ENCODE assay signal across 9 cellular contexts in genomic region chr11:78039919-78040671, GRCh38. TPM values are rescaled to one million over a fixed set of nuclear protein-coding genes. Genes with fewer than 3 reads are reported as not detected.
DNase-seq lines count a peak whose midpoint lies in the region; ATAC-seq lines count a peak whose summit lies in the region.
"Had no signal": no experiment of that assay in that cellular context is flagged by ENCODE, and none has a peak within 500 bp of the region (broad histone marks: within the 10 kb centered on the region; RNA-seq: fewer than 3 reads in every experiment).

No MANE protein-coding gene starts in this region.

- peak overlapping the region; percentile 42 to 76 (median 62); a peak in 17 of 22 replicates for H3K9ac ChIP-seq in BLaER1 treated with 17β-estradiol and CSF1 and Interleukin-3, amounts not matched to agents 10 nM and 100 nM

- H3K36me3 Mint-ChIP-seq in dendritic cell treated with granulocyte-macrophage colony-stimulating factor and Interleukin-4, amounts not matched to agents 40 ng/mL and 50 ng/mL, for 4 days (ENCODE audit: low read depth): no peaks in the 10 kb centered on the region

- intact Hi-C loops in dendritic cell treated with granulocyte-macrophage colony-stimulating factor and Interleukin-4, amounts not matched to agents 40 ng/mL and 50 ng/mL, for 4 days (cut with micrococcal nuclease): no loop called here

- peak overlapping the region; percentile 87 for H3K27ac Mint-ChIP-seq in dendritic cell treated with granulocyte-macrophage colony-stimulating factor and Interleukin-4, amounts not matched to agents 40 ng/mL and 50 ng/mL, for 4 days

- peak overlapping the region; percentile 59 to 80 (median 73) for H3K4me2 ChIP-seq in BLaER1 treated with 17β-estradiol and CSF1 and Interleukin-3, amounts not matched to agents 10 nM and 100 nM

- peak overlapping the region; percentile 52 to 89 (median 78); a peak in 21 of 22 replicates for H3K27ac ChIP-seq in BLaER1 treated with 17β-estradiol and CSF1 and Interleukin-3, amounts not matched to agents 10 nM and 100 nM
- H3K27ac ChIP-seq in mesodermal cell (ENCODE audit: low read depth, low read length, severe bottlenecking): peak overlapping the region; percentile 90

- H3K27me3 Mint-ChIP-seq in dendritic cell treated with granulocyte-macrophage colony-stimulating factor and Interleukin-4, amounts not matched to agents 40 ng/mL and 50 ng/mL, for 4 days: peaks cover 4% of the 10 kb centered on the region

- ATAC-seq in GM18517 (IDR thresholded peaks at IDR 0.05; ENCODE audit: unreplicated experiment) (peak; percentile 48), GM21526 (IDR thresholded peaks at IDR 0.05; ENCODE audit: low FRiP score, unreplicated experiment) (no peak)

- 77 to 79% methylated on average over 6 to 7 of the region's 7 CpGs for WGBS in mesodermal cell (ENCODE audit: insufficient coverage in 2 of 2), 2 experiments

- peaks cover 0 to 5% (median 0%) of the 10 kb centered on the region in 11 experiments; a peak in 1 of 22 replicates for H3K9me3 ChIP-seq in BLaER1 treated with 17β-estradiol and CSF1 and Interleukin-3, amounts not matched to agents 10 nM and 100 nM (replicated peaks in 1 of 11)
- no peaks in the 10 kb centered on the region for H3K9me3 ChIP-seq in mesodermal cell (ENCODE audit: control insufficient read depth, low read length)

- in situ Hi-C loops in SK-MEL-5 (cut with HindIII; ENCODE audit: low pct_unique_long_range_greater_than_20kb, low sequenced_read_pairs): no loop called here

- H3K4me1 Mint-ChIP-seq in dendritic cell treated with granulocyte-macrophage colony-stimulating factor and Interleukin-4, amounts not matched to agents 40 ng/mL and 50 ng/mL, for 4 days (ENCODE audit: low read depth): peaks cover 18% of the 10 kb centered on the region

- H3K9me3 Mint-ChIP-seq in dendritic cell treated with granulocyte-macrophage colony-stimulating factor and Interleukin-4, amounts not matched to agents 40 ng/mL and 50 ng/mL, for 4 days: no peaks in the 10 kb centered on the region

- peak; percentile 85 for DNase-seq in HT-29 (ENCODE audit: low spot score)
- peak; percentile 86 for DNase-seq in SK-MEL-5 (ENCODE audit: low read depth, low spot score)
- peak; percentile 52 for DNase-seq in superior temporal gyrus (ENCODE audit: extremely low spot score)

- H4K20me1 ChIP-seq in BLaER1 treated with 17β-estradiol and CSF1 and Interleukin-3, amounts not matched to agents 10 nM and 100 nM: no peaks in the 10 kb centered on the region

- H3K4me3 Mint-ChIP-seq in dendritic cell treated with granulocyte-macrophage colony-stimulating factor and Interleukin-4, amounts not matched to agents 40 ng/mL and 50 ng/mL, for 4 days: peak overlapping the region; percentile 60

- no peaks in the 10 kb centered on the region for H3K36me3 ChIP-seq in BLaER1 treated with 17β-estradiol and CSF1 and Interleukin-3, amounts not matched to agents 10 nM and 100 nM
- H3K36me3 ChIP-seq in mesodermal cell (ENCODE audit: control insufficient read depth, insufficient read depth, low read length): no peaks in the 10 kb centered on the region

- H3K27me3 ChIP-seq in BLaER1 treated with 17β-estradiol and CSF1 and Interleukin-3, amounts not matched to agents 10 nM and 100 nM: no peaks in the 10 kb centered on the region

- H3K4me3 ChIP-seq in BLaER1 treated with 17β-estradiol and CSF1 and Interleukin-3, amounts not matched to agents 10 nM and 100 nM: peak overlapping the region in 8 of 10 experiments; percentile 1 to 40 (median 17); a peak in 12 of 20 replicates
- H3K4me3 ChIP-seq in mesodermal cell (ENCODE audit: extremely low read depth, insufficient read depth, low read length, poor library complexity, severe bottlenecking): no peak overlapping the region

- H3K4me1 ChIP-seq in BLaER1 treated with 17β-estradiol and CSF1 and Interleukin-3, amounts not matched to agents 10 nM and 100 nM: peaks cover 13 to 34% (median 25%) of the 10 kb centered on the region in 10 experiments
- H3K4me1 ChIP-seq in mesodermal cell (ENCODE audit: control insufficient read depth, insufficient read depth, low read length, poor library complexity, severe bottlenecking): peaks cover 14% of the 10 kb centered on the region

RNA-seq across cellular contexts. Expression of gene KCTD14, which starts 17.0 kb away (rescaled TPM):
- 6.2 and 6.3 TPM in 2 replicates for total RNA-seq in HT-29 (2014; rRNA removed; shearing (Covaris generic))
- 0.80 TPM in 1 of 2 replicates, not detected in the other for total RNA-seq in SK-MEL-5 (2014; rRNA removed; shearing (Covaris generic))
- 0.25 TPM in 1 of 2 replicates, not detected in the other for polyA plus RNA-seq in SK-MEL-5 (2015; cell fraction: cytosol; rRNA removed)
- polyA plus RNA-seq in SK-MEL-5 (2015; cell fraction: nucleus; rRNA removed): not detected in 2 replicates
- 2.8 TPM for polyA plus RNA-seq in mesodermal cell (2013, experiment 1 of 2)
- 2.0 TPM for polyA plus RNA-seq in mesodermal cell (2013, experiment 2 of 2)

RNA-seq across cellular contexts. Expression of gene THRSP, which starts 23.6 kb away (rescaled TPM):
- not detected in 2 replicates for total RNA-seq in HT-29 (2014; rRNA removed; shearing (Covaris generic))
- total RNA-seq in SK-MEL-5 (2014; rRNA removed; shearing (Covaris generic)): not detected in 2 replicates
- not detected in 2 replicates for polyA plus RNA-seq in SK-MEL-5 (2015; cell fraction: cytosol; rRNA removed)
- not detected in 2 replicates for polyA plus RNA-seq in SK-MEL-5 (2015; cell fraction: nucleus; rRNA removed)
- not detected for polyA plus RNA-seq in mesodermal cell (2013, experiment 1 of 2)
- not detected for polyA plus RNA-seq in mesodermal cell (2013, experiment 2 of 2)
- total RNA-seq: T-helper 2 cell treated with Interferon-gamma antibody and Interleukin-4, amounts not matched to agents 100 ng/mL and 5 ng/mL, for 36 hours had no signal

RNA-seq across cellular contexts. Expression of gene NDUFC2, which starts 39.6 kb away (rescaled TPM):
- 150 and 196 TPM in 2 replicates for total RNA-seq in HT-29 (2014; rRNA removed; shearing (Covaris generic))
- total RNA-seq in SK-MEL-5 (2014; rRNA removed; shearing (Covaris generic)): 182 and 191 TPM in 2 replicates
- polyA plus RNA-seq in SK-MEL-5 (2015; cell fraction: cytosol; rRNA removed): 165 and 327 TPM in 2 replicates
- 12.9 and 18.7 TPM in 2 replicates for polyA plus RNA-seq in SK-MEL-5 (2015; cell fraction: nucleus; rRNA removed)
- polyA plus RNA-seq in mesodermal cell (2013, experiment 1 of 2): 198 TPM
- polyA plus RNA-seq in mesodermal cell (2013, experiment 2 of 2): 194 TPM

RNA-seq across cellular contexts. Expression of gene INTS4, which starts 45.6 kb away (rescaled TPM):
- total RNA-seq in HT-29 (2014; rRNA removed; shearing (Covaris generic)): 19.2 and 25.1 TPM in 2 replicates
- total RNA-seq in SK-MEL-5 (2014; rRNA removed; shearing (Covaris generic)): 28.7 and 30.3 TPM in 2 replicates
- 16.9 and 18.6 TPM in 2 replicates for polyA plus RNA-seq in SK-MEL-5 (2015; cell fraction: cytosol; rRNA removed)
- 82.7 and 93.3 TPM in 2 replicates for polyA plus RNA-seq in SK-MEL-5 (2015; cell fraction: nucleus; rRNA removed)
- polyA plus RNA-seq in mesodermal cell (2013, experiment 1 of 2): 37.2 TPM
- 35.6 TPM for polyA plus RNA-seq in mesodermal cell (2013, experiment 2 of 2)
